In genomic region chr3:105827959-105828358, GRCh38 we compare ENCODE assay signal across 8 cellular contexts. TPM values are rescaled to one million over a fixed set of nuclear protein-coding genes. Genes with fewer than 3 reads are reported as not detected.
A peak's percentile ranks its signal among the peaks of the same experiment; 100 is the strongest.
DNase-seq lines count a peak whose midpoint lies in the region; ATAC-seq and TF ChIP-seq lines count a peak whose summit lies in the region.

No MANE protein-coding gene starts in this region.

- H3K27ac Mint-ChIP-seq in activated naive CD4-positive, alpha-beta T cell treated with anti-CD3 and anti-CD28 coated beads, Interleukin-2, amount 50 U/mL, for 24 hours = peak overlapping the region; percentile 97
- no peak overlapping the region for H3K27ac Mint-ChIP-seq in activated naive CD4-positive, alpha-beta T cell treated with anti-CD3 and anti-CD28 coated beads, Interleukin-2, amount 10 ng/mL, durations not matched to agents 7 days and 5 days
- H3K27ac Mint-ChIP-seq in activated CD4-positive, alpha-beta memory T cell treated with anti-CD3 and anti-CD28 coated beads, Interleukin-2, amount 10 ng/mL, durations not matched to agents 7 days and 5 days = peak overlapping the region; percentile 72
- H3K27ac Mint-ChIP-seq in type B pancreatic cell = peak overlapping the region; percentile 18

- peaks cover 13% of the 10 kb centered on the region for H3K9me3 Mint-ChIP-seq in activated naive CD4-positive, alpha-beta T cell treated with anti-CD3 and anti-CD28 coated beads, Interleukin-2, amount 50 U/mL, for 24 hours
- peaks cover 4% of the 10 kb centered on the region for H3K9me3 Mint-ChIP-seq in activated naive CD4-positive, alpha-beta T cell treated with anti-CD3 and anti-CD28 coated beads, Interleukin-2, amount 10 ng/mL, durations not matched to agents 7 days and 5 days
- no peaks in the 10 kb centered on the region for H3K9me3 Mint-ChIP-seq in activated CD4-positive, alpha-beta memory T cell treated with anti-CD3 and anti-CD28 coated beads, Interleukin-2, amount 10 ng/mL, durations not matched to agents 7 days and 5 days
- H3K9me3 Mint-ChIP-seq in type B pancreatic cell = no peaks in the 10 kb centered on the region

- peak; percentile 23 for TF ChIP-seq CTCF in type B pancreatic cell (conservative IDR thresholded peaks at IDR 0.05)

- H3K4me3 Mint-ChIP-seq in activated naive CD4-positive, alpha-beta T cell treated with anti-CD3 and anti-CD28 coated beads, Interleukin-2, amount 50 U/mL, for 24 hours = peak overlapping the region; percentile 45
- no peak overlapping the region for H3K4me3 Mint-ChIP-seq in activated naive CD4-positive, alpha-beta T cell treated with anti-CD3 and anti-CD28 coated beads, Interleukin-2, amount 10 ng/mL, durations not matched to agents 7 days and 5 days
- no peak overlapping the region for H3K4me3 Mint-ChIP-seq in activated CD4-positive, alpha-beta memory T cell treated with anti-CD3 and anti-CD28 coated beads, Interleukin-2, amount 10 ng/mL, durations not matched to agents 7 days and 5 days
- no peak overlapping the region for H3K4me3 Mint-ChIP-seq in type B pancreatic cell

- ATAC-seq in GM21528 (IDR thresholded peaks at IDR 0.05; ENCODE audit: low FRiP score, unreplicated experiment) = no peak

- POLR2A ChIA-PET in activated CD4-positive, alpha-beta memory T cell treated with anti-CD3 and anti-CD28 coated beads, Interleukin-2, amount 10 ng/mL, durations not matched to agents 7 days and 5 days (lab: Charles Lee) = interaction anchor here (1.4 kb wide), 1 partner anchor 9 kb away, joined by 5 read pairs; no protein-coding TSS in a partner anchor

- DNase-seq in activated naive CD4-positive, alpha-beta T cell treated with anti-CD3 and anti-CD28 coated beads, Interleukin-2, amount 10 ng/mL, durations not matched to agents 7 days and 5 days = no peak
- DNase-seq in activated CD4-positive, alpha-beta memory T cell treated with anti-CD3 and anti-CD28 coated beads, Interleukin-2, amount 10 ng/mL, durations not matched to agents 7 days and 5 days = no peak
- DNase-seq in hepatic stellate cell (ENCODE audit: low spot score) (peak; percentile 20), type B pancreatic cell (ENCODE audit: extremely low spot score, unreplicated experiment) (no peak), middle frontal gyrus (ENCODE audit: extremely low spot score, low spot score) (no peak), NCI-H524 (lab: John Stamatoyannopoulos, UW) (no peak)

- H3K36me3 Mint-ChIP-seq in activated naive CD4-positive, alpha-beta T cell treated with anti-CD3 and anti-CD28 coated beads, Interleukin-2, amount 50 U/mL, for 24 hours = peaks cover 39% of the 10 kb centered on the region
- peaks cover 69% of the 10 kb centered on the region for H3K36me3 Mint-ChIP-seq in activated naive CD4-positive, alpha-beta T cell treated with anti-CD3 and anti-CD28 coated beads, Interleukin-2, amount 10 ng/mL, durations not matched to agents 7 days and 5 days
- peaks cover 66% of the 10 kb centered on the region for H3K36me3 Mint-ChIP-seq in activated CD4-positive, alpha-beta memory T cell treated with anti-CD3 and anti-CD28 coated beads, Interleukin-2, amount 10 ng/mL, durations not matched to agents 7 days and 5 days (ENCODE audit: low read depth)
- H3K36me3 Mint-ChIP-seq in type B pancreatic cell = peaks cover 49% of the 10 kb centered on the region

- peaks cover 90% of the 10 kb centered on the region for H3K4me1 Mint-ChIP-seq in activated naive CD4-positive, alpha-beta T cell treated with anti-CD3 and anti-CD28 coated beads, Interleukin-2, amount 50 U/mL, for 24 hours
- H3K4me1 Mint-ChIP-seq in activated naive CD4-positive, alpha-beta T cell treated with anti-CD3 and anti-CD28 coated beads, Interleukin-2, amount 10 ng/mL, durations not matched to agents 7 days and 5 days = peaks cover 70% of the 10 kb centered on the region
- H3K4me1 Mint-ChIP-seq in activated CD4-positive, alpha-beta memory T cell treated with anti-CD3 and anti-CD28 coated beads, Interleukin-2, amount 10 ng/mL, durations not matched to agents 7 days and 5 days = peaks cover 76% of the 10 kb centered on the region
- peaks cover 24% of the 10 kb centered on the region for H3K4me1 Mint-ChIP-seq in type B pancreatic cell (ENCODE audit: unreplicated experiment)

- CTCF ChIA-PET in activated naive CD4-positive, alpha-beta T cell treated with anti-CD3 and anti-CD28 coated beads, Interleukin-2, amount 10 ng/mL, durations not matched to agents 7 days and 5 days (lab: Charles Lee) = no interaction called here
- CTCF ChIA-PET in activated CD4-positive, alpha-beta memory T cell treated with anti-CD3 and anti-CD28 coated beads, Interleukin-2, amount 10 ng/mL, durations not matched to agents 7 days and 5 days (lab: Charles Lee) = no interaction called here

- H3K27me3 Mint-ChIP-seq in activated naive CD4-positive, alpha-beta T cell treated with anti-CD3 and anti-CD28 coated beads, Interleukin-2, amount 50 U/mL, for 24 hours = no peaks in the 10 kb centered on the region
- H3K27me3 Mint-ChIP-seq in activated naive CD4-positive, alpha-beta T cell treated with anti-CD3 and anti-CD28 coated beads, Interleukin-2, amount 10 ng/mL, durations not matched to agents 7 days and 5 days = no peaks in the 10 kb centered on the region
- no peaks in the 10 kb centered on the region for H3K27me3 Mint-ChIP-seq in activated CD4-positive, alpha-beta memory T cell treated with anti-CD3 and anti-CD28 coated beads, Interleukin-2, amount 10 ng/mL, durations not matched to agents 7 days and 5 days
- no peaks in the 10 kb centered on the region for H3K27me3 Mint-ChIP-seq in type B pancreatic cell

RNA-seq across cellular contexts. Expression of gene CBLB, which starts 40.9 kb away (rescaled TPM):
- 10 to 100 TPM; 68.8 to 76.3 TPM for total RNA-seq in activated CD4-positive, alpha-beta memory T cell treated with anti-CD3 and anti-CD28 coated beads, Interleukin-2, amount 10 ng/mL, durations not matched to agents 7 days and 5 days
- total RNA-seq in type B pancreatic cell (ENCODE audit: low replicate concordance) = 50.6 and 57.0 TPM in 2 replicates
